25 cellular contexts compared by ENCODE assay signal in the genomic region with DNA sequence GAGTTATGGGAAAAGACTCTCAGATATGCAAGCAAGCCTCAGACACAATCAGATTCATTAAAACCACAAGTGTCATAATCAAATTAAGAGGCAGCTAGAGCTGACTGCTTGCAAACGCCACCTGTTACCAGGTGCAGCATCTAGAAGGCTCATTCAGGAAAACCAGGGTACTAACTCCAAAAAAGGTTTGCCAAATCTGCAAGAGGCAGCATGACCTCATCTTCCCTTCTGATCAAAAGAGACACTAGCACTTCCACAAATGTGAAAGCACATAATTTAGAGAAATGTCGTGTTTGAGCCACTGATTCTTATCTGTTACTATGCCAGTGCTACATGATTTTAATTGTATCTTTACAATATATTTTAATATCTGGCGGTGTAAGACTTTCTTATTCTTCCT.
"Had no signal": no experiment of that assay in that cellular context is flagged by ENCODE, and none has a peak within 500 bp of the region (broad histone marks: within the 10 kb centered on the region; RNA-seq: fewer than 3 reads in every experiment).

No MANE protein-coding gene starts in this region.

- H3K9me3 ChIP-seq: esophagus muscularis mucosa, spleen, suprapubic skin, tibial artery, upper lobe of right lung had no signal

- H3K9ac ChIP-seq: neural progenitor cell, parathyroid adenoma had no signal

- ATAC-seq: activated naive CD4-positive, alpha-beta T cell treated with anti-CD3 and anti-CD28 coated beads, Interleukin-2, amount 50 U/mL, for 72 hours; activated T-cell treated with anti-CD3 and anti-CD28 coated beads, Interleukin-2, amount 50 U/mL, for 72 hours; left cardiac atrium; naive thymus-derived CD8-positive, alpha-beta T cell; right cardiac atrium; upper lobe of right lung had no signal

- H3K79me2 ChIP-seq: parathyroid adenoma had no signal

- H3K27ac ChIP-seq: esophagus muscularis mucosa, neural progenitor cell, parathyroid adenoma, spleen, suprapubic skin, tibial artery, upper lobe of right lung, VCaP had no signal

- FAIRE-seq: bronchial epithelial cell, colon, keratinocyte had no signal

- H2AFZ ChIP-seq: neural progenitor cell, parathyroid adenoma had no signal

- H3K27me3 ChIP-seq: esophagus muscularis mucosa, neural progenitor cell, spleen, suprapubic skin, tibial artery, upper lobe of right lung had no signal

- H3K4me1 ChIP-seq: neural progenitor cell, parathyroid adenoma, spleen, suprapubic skin, tibial artery, upper lobe of right lung had no signal

- H3K36me3 ChIP-seq: esophagus muscularis mucosa, neural progenitor cell, spleen, suprapubic skin, tibial artery, upper lobe of right lung had no signal

- DNase-seq: activated CD4-positive, alpha-beta T cell treated with anti-CD3 and anti-CD28 coated beads for 4 hours; activated CD4-positive, alpha-beta T cell treated with anti-CD3 and anti-CD28 coated beads, Interleukin-2, amount 50 U/mL, for 4 hours; activated naive CD4-positive, alpha-beta T cell; activated T-cell treated with anti-CD3 and anti-CD28 coated beads for 4 hours; activated T-cell treated with anti-CD3 and anti-CD28 coated beads, Interleukin-2, amount 50 U/mL, for 72 hours; dermis blood vessel endothelial cell; effector CD4-positive, alpha-beta T cell; foreskin melanocyte; left cardiac atrium; naive thymus-derived CD8-positive, alpha-beta T cell; occipital lobe; right cardiac atrium; spleen; stimulated activated naive CD4-positive, alpha-beta T cell; tibial artery; upper lobe of right lung had no signal

- H3K4me3 ChIP-seq: esophagus muscularis mucosa, neural progenitor cell, spleen, suprapubic skin, tibial artery, upper lobe of right lung had no signal

- H3K4me2 ChIP-seq: neural progenitor cell had no signal
